37 cellular contexts compared by ENCODE assay signal in genomic region chr15:81174125-81174524, GRCh38. TPM values are rescaled to one million over a fixed set of nuclear protein-coding genes. Genes with fewer than 3 reads are reported as not detected.
"Had no signal": no experiment of that assay in that cellular context is flagged by ENCODE, and none has a peak within 500 bp of the region (broad histone marks: within the 10 kb centered on the region; RNA-seq: fewer than 3 reads in every experiment).

No MANE protein-coding gene starts in this region.

- H3K36me3 ChIP-seq: brain microvascular endothelial cell, MG63, Peyer's patch, SJCRH30, WERI-Rb-1 had no signal

- H3K27ac Mint-ChIP-seq: activated CD8-positive, alpha-beta T cell treated with anti-CD3 and anti-CD28 coated beads for 36 hours; activated naive CD8-positive, alpha-beta T cell treated with anti-CD3 and anti-CD28 coated beads for 36 hours; activated T-cell treated with anti-CD3 and anti-CD28 coated beads, Interleukin-2, amount 50 U/mL, for 72 hours; activated T-helper 17 cell treated with anti-CD3 and anti-CD28 coated beads, Interleukin-2, amount 50 U/mL, for 72 hours had no signal

- H3K27me3 ChIP-seq: brain microvascular endothelial cell, MG63, Peyer's patch, SJCRH30 had no signal

- H3K9me3 ChIP-seq: MG63, Peyer's patch, SJCRH30 had no signal

- H3K4me3 Mint-ChIP-seq: activated CD8-positive, alpha-beta T cell treated with anti-CD3 and anti-CD28 coated beads for 36 hours; activated naive CD8-positive, alpha-beta T cell treated with anti-CD3 and anti-CD28 coated beads for 36 hours; activated T-cell treated with anti-CD3 and anti-CD28 coated beads, Interleukin-2, amount 50 U/mL, for 72 hours; activated T-helper 17 cell treated with anti-CD3 and anti-CD28 coated beads, Interleukin-2, amount 50 U/mL, for 72 hours had no signal

- H3K4me1 ChIP-seq: Peyer's patch, SJCRH30 had no signal

- H3K27ac ChIP-seq: brain microvascular endothelial cell, Peyer's patch, RWPE1, SJCRH30, SK-N-MC, WERI-Rb-1 had no signal

- DNase-seq: activated CD4-positive, alpha-beta T cell treated with anti-CD3 and anti-CD28 coated beads for 1 hour; activated CD4-positive, alpha-beta T cell treated with anti-CD3 and anti-CD28 coated beads for 48 hours; activated CD4-positive, alpha-beta T cell treated with anti-CD3 and anti-CD28 coated beads, Interleukin-2, amount 50 U/mL, for 4 hours; activated CD4-positive, CD25-positive, alpha-beta regulatory T cell; activated CD8-positive, alpha-beta T cell treated with anti-CD3 and anti-CD28 coated beads for 36 hours; activated effector memory CD4-positive, alpha-beta T cell treated with anti-CD3 and anti-CD28 coated beads, Interleukin-2, amount 50 U/mL, for 16 hours; activated naive CD4-positive, alpha-beta T cell; activated naive CD4-positive, alpha-beta T cell treated with anti-CD3 and anti-CD28 coated beads, Interleukin-2, amount 50 U/mL, for 16 hours; activated naive CD8-positive, alpha-beta T cell treated with anti-CD3 and anti-CD28 coated beads for 36 hours; activated T-cell treated with anti-CD3 and anti-CD28 coated beads, Interleukin-2, amount 50 U/mL, for 1 hour; activated T-cell treated with anti-CD3 and anti-CD28 coated beads, Interleukin-2, amount 50 U/mL, for 72 hours; amniotic stem cell; aorta; brain microvascular endothelial cell; KG1; MG63; NCI-H1048; NCI-H1105 treated with DMSO at 0.1 percent for 48 hours; NCI-H1436; NCI-H1694; NCI-H1930; NCI-H345; NCI-H524 treated with DMSO at 0.1 percent for 48 hours; NK-92 treated with Interleukin-12 subunit alpha and Interleukin-12 subunit beta, amount 100 ng/mL, for 24 hours; PC-3; Peyer's patch; SHP77; SJCRH30; T1000; WERI-Rb-1 had no signal

- H3K4me3 ChIP-seq: MG63, Peyer's patch, SJCRH30, SK-N-MC had no signal

- H3K36me3 Mint-ChIP-seq: activated naive CD8-positive, alpha-beta T cell treated with anti-CD3 and anti-CD28 coated beads for 36 hours had no signal

- H3K4me1 Mint-ChIP-seq: activated naive CD8-positive, alpha-beta T cell treated with anti-CD3 and anti-CD28 coated beads for 36 hours; activated T-helper 17 cell treated with anti-CD3 and anti-CD28 coated beads, Interleukin-2, amount 50 U/mL, for 72 hours had no signal

- H3K9me3 Mint-ChIP-seq: activated CD8-positive, alpha-beta T cell treated with anti-CD3 and anti-CD28 coated beads for 36 hours; activated naive CD8-positive, alpha-beta T cell treated with anti-CD3 and anti-CD28 coated beads for 36 hours; activated T-cell treated with anti-CD3 and anti-CD28 coated beads, Interleukin-2, amount 50 U/mL, for 72 hours; activated T-helper 17 cell treated with anti-CD3 and anti-CD28 coated beads, Interleukin-2, amount 50 U/mL, for 72 hours had no signal

- ATAC-seq: activated CD8-positive, alpha-beta T cell treated with anti-CD3 and anti-CD28 coated beads for 36 hours; activated T-cell treated with anti-CD3 and anti-CD28 coated beads, Interleukin-2, amount 50 U/mL, for 72 hours; activated T-helper 17 cell treated with anti-CD3 and anti-CD28 coated beads, Interleukin-2, amount 50 U/mL, for 72 hours; PC-3 had no signal

RNA-seq across cellular contexts. Expression of gene IL16, which starts 22.6 kb away (rescaled TPM):
- total RNA-seq: NCI-H460 had no signal

RNA-seq across cellular contexts. Expression of gene CFAP161, which starts 40.1 kb away (rescaled TPM):
- total RNA-seq: activated CD8-positive, alpha-beta memory T cell treated with anti-CD3 and anti-CD28 coated beads for 36 hours; activated CD8-positive, alpha-beta T cell treated with anti-CD3 and anti-CD28 coated beads for 36 hours; activated naive CD8-positive, alpha-beta T cell treated with anti-CD3 and anti-CD28 coated beads for 36 hours; NCI-H460; SJCRH30; T-helper 1 cell treated with Interleukin-12 subunit alpha and Interleukin-12 subunit beta and Interleukin-4 antibody, amounts not matched to agents 30 ng/mL and 1 ng/mL, for 36 hours; T-helper 2 cell treated with Interferon-gamma antibody and Interleukin-4, amounts not matched to agents 100 ng/mL and 5 ng/mL, for 36 hours had no signal
